10 cellular contexts compared by ENCODE assay signal in the genomic region with DNA sequence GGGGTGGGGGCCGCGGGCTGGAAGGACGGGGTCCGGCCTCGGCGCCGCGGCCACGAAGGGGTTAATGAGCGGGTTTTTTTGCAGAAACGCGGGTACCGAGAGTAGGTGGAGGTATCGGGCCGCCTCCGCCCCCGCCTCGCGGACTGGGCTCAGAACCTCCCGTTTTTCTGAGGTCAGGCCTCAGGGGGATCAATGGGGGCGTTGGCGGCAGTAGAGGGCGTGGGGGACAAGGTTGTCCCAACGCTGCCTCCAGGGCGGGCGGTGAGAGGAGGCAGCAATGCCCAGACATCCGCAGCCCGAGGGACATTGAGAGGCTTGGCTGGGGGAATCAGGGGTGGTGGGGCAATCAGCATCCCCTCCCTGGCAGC. TPM values are rescaled to one million over a fixed set of nuclear protein-coding genes. Genes with fewer than 3 reads are reported as not detected.
A peak's percentile ranks its signal among the peaks of the same experiment; 100 is the strongest.
DNase-seq lines count a peak whose midpoint lies in the region; ATAC-seq and TF ChIP-seq lines count a peak whose summit lies in the region.
"Had no signal": no experiment of that assay in that cellular context is flagged by ENCODE, and none has a peak within 500 bp of the region (broad histone marks: within the 10 kb centered on the region; RNA-seq: fewer than 3 reads in every experiment).

No MANE protein-coding gene starts in this region.

- TF ChIP-seq CTCF in H9 (conservative IDR thresholded peaks at IDR 0.05) (no peak), RWPE2 (IDR thresholded peaks at IDR 0.05; ENCODE audit: poor library complexity, severe bottlenecking) (no peak), prostate gland (IDR thresholded peaks at IDR 0.05) (no peak), GM20000 (IDR thresholded peaks at IDR 0.05; ENCODE audit: extremely low read depth, missing control alignments) (no peak)

- no peak overlapping the region for H2BK120ac ChIP-seq in H9 (ENCODE audit: low read depth, low read length, poor library complexity, severe bottlenecking)

- TF ChIP-seq POLR2A in prostate gland (IDR thresholded peaks at IDR 0.05), result no peak

- peak overlapping the region; percentile 71 to 77 for H3K4me3 Mint-ChIP-seq in H9

- peak overlapping the region in 1 of 3 experiments; percentile 74; a peak in 1 of 7 replicates for H3K27ac Mint-ChIP-seq in H9

- H3K4me3 ChIP-seq in RWPE2 (ENCODE audit: severe bottlenecking), result peak overlapping the region; percentile 85
- peak overlapping the region; percentile 58 for H3K4me3 ChIP-seq in right cardiac atrium (ENCODE audit: low read length)
- H3K4me3 ChIP-seq in prostate gland, result peak overlapping the region; percentile 46 to 55

- H2BK20ac ChIP-seq in H9 (ENCODE audit: low read depth, low read length, poor library complexity, severe bottlenecking), result no peak overlapping the region

- no peaks in the 10 kb centered on the region for H3K23me2 ChIP-seq in H9 (ENCODE audit: insufficient read length, low read depth, low read length, poor library complexity, severe bottlenecking)

- no peaks in the 10 kb centered on the region for H4K20me1 ChIP-seq in H9 (ENCODE audit: control insufficient read depth, insufficient read depth, insufficient read length)

- no peak overlapping the region for H3K14ac ChIP-seq in H9 (ENCODE audit: insufficient read depth, low read length)

- H4K8ac ChIP-seq in H9 (replicated peaks; ENCODE audit: insufficient read length, low read depth, low read length), result no peak overlapping the region

- H3K9me3 ChIP-seq in H9 (ENCODE audit: control insufficient read depth, low read depth, low read length) (no peaks in the 10 kb centered on the region), RWPE2 (ENCODE audit: severe bottlenecking) (no peaks in the 10 kb centered on the region), right cardiac atrium (ENCODE audit: control insufficient read depth, low read length) (no peaks in the 10 kb centered on the region), prostate gland (no peaks in the 10 kb centered on the region)
- H3K9me3 ChIP-seq: thyroid gland had no signal

- no peak overlapping the region for H3K23ac ChIP-seq in H9 (ENCODE audit: insufficient read length, low read depth, low read length)

- H2BK15ac ChIP-seq in H9 (ENCODE audit: low read depth, low read length), result no peak overlapping the region

- no peak overlapping the region for H3K18ac ChIP-seq in H9 (ENCODE audit: insufficient read length, low read depth, low read length)

- no peak for DNase-seq in H9
- DNase-seq in RWPE2 (ENCODE audit: low spot score), result no peak
- peak in 1 of 3 donors; percentile 10 for DNase-seq in right cardiac atrium
- no peak for DNase-seq in prostate gland (ENCODE audit: low spot score)
- no peak for DNase-seq in NK-92 (lab: John Stamatoyannopoulos, UW; ENCODE audit: unreplicated experiment)
- DNase-seq in GM20000 (ENCODE audit: low spot score), result no peak
- DNase-seq in glomerular visceral epithelial cell (ENCODE audit: extremely low spot score), result no peak
- DNase-seq in germinal center (ENCODE audit: low spot score), result no peak
- DNase-seq: hippocampal formation had no signal

- H3K79me2 ChIP-seq in H9 (ENCODE audit: insufficient read depth, low read length), result no peaks in the 10 kb centered on the region

- no peaks in the 10 kb centered on the region for H3K36me3 Mint-ChIP-seq in H9 (ENCODE audit: insufficient read depth in 1 of 3, low read depth in 3 of 3)

- H2BK12ac ChIP-seq in H9 (ENCODE audit: insufficient read length, low read depth, low read length), result no peak overlapping the region

- no peaks in the 10 kb centered on the region for H3K79me1 ChIP-seq in H9 (ENCODE audit: insufficient read depth, low read depth, low read length, poor library complexity, severe bottlenecking)

- H3K9ac ChIP-seq in H9 (ENCODE audit: extremely low read depth, insufficient read length, low read length), result no peak overlapping the region

- H3K4me1 Mint-ChIP-seq in H9, result peaks cover 6 to 12% of the 10 kb centered on the region in 2 experiments

- intact Hi-C loops in right cardiac atrium (cut with DNase I), result no loop called here
- intact Hi-C loops in prostate gland (cut with DNase I), result no loop called here

- no CpG with 5 or more reads among the region's 28 CpGs for WGBS in H9 (ENCODE audit: extremely low coverage, insufficient read length, low lambda C conversion rate)
- WGBS in right cardiac atrium, result 2% methylated on average over 28 of the region's 28 CpGs
- 0% methylated on average over 5 of the region's 28 CpGs for WGBS in prostate gland

- no peak overlapping the region for H2AK5ac ChIP-seq in H9 (ENCODE audit: insufficient read length, low read length)

- H4K5ac ChIP-seq in H9 (ENCODE audit: insufficient read length, low read depth, low read length), result no peak overlapping the region

- H3K4me1 ChIP-seq in H9 (ENCODE audit: insufficient read depth, low read length) (no peaks in the 10 kb centered on the region; the same call in 1 of the 2 replicates), RWPE2 (ENCODE audit: insufficient read depth, poor library complexity, severe bottlenecking) (no peaks in the 10 kb centered on the region), right cardiac atrium (ENCODE audit: control insufficient read depth, insufficient read depth, low read length) (no peaks in the 10 kb centered on the region), prostate gland (replicated peaks) (no peaks in the 10 kb centered on the region)

- H3T11ph ChIP-seq in H9 (ENCODE audit: low read length), result no peak overlapping the region

- peaks cover 9% of the 10 kb centered on the region for H3K27me3 Mint-ChIP-seq in H9 (ENCODE audit: low read depth)

- no peaks in the 10 kb centered on the region for H3K9me3 Mint-ChIP-seq in H9

- ATAC-seq in RWPE2 (ENCODE audit: low read depth), result no peak
- ATAC-seq in right cardiac atrium, result no peak

- H3K27me3 ChIP-seq in H9 (ENCODE audit: insufficient read depth, low read length) (no peaks in the 10 kb centered on the region), RWPE2 (ENCODE audit: insufficient read depth, poor library complexity, severe bottlenecking) (no peaks in the 10 kb centered on the region), right cardiac atrium (ENCODE audit: control insufficient read depth, insufficient read depth) (no peaks in the 10 kb centered on the region), prostate gland (replicated peaks; ENCODE audit: insufficient read depth) (no peaks in the 10 kb centered on the region)
- H3K27me3 ChIP-seq: thyroid gland had no signal

- H4K91ac ChIP-seq in H9 (ENCODE audit: insufficient read length, low read depth, low read length), result no peak overlapping the region

- H3K4ac ChIP-seq in H9 (ENCODE audit: low read depth, low read length), result no peak overlapping the region

- no peak overlapping the region for H3K56ac ChIP-seq in H9 (ENCODE audit: insufficient read length, low read depth, low read length)

- peak overlapping the region; percentile 15 for H3K4me2 ChIP-seq in H9 (ENCODE audit: insufficient read depth, insufficient read length, low read length)

- H2BK5ac ChIP-seq in H9 (ENCODE audit: insufficient read length, low read length), result no peak overlapping the region

- no peak overlapping the region for H3K27ac ChIP-seq in H9 (ENCODE audit: insufficient read length, low read depth, low read length)
- H3K27ac ChIP-seq in RWPE2 (ENCODE audit: poor library complexity, severe bottlenecking), result no peak overlapping the region
- no peak overlapping the region for H3K27ac ChIP-seq in right cardiac atrium (ENCODE audit: low read length)
- no peak overlapping the region for H3K27ac ChIP-seq in prostate gland
- H3K27ac ChIP-seq: thyroid gland had no signal

- H2AFZ ChIP-seq in H9 (ENCODE audit: low read length), result no peak overlapping the region

- H3K36me3 ChIP-seq in RWPE2 (ENCODE audit: low read depth), result no peaks in the 10 kb centered on the region
- no peaks in the 10 kb centered on the region for H3K36me3 ChIP-seq in prostate gland
- H3K36me3 ChIP-seq: thyroid gland had no signal

RNA-seq across cellular contexts. Expression of a gene that starts 34.8 kb away (rescaled TPM):
- total RNA-seq in H9 (2021), result 51.2 and 54.3 TPM in 2 replicates
- total RNA-seq in right cardiac atrium, result 1 to 10 TPM in 3 of 4 donors, under 1 TPM in 1; 0.75 to 9.7 (median 3.7) TPM
- polyA plus RNA-seq in right cardiac atrium, result 2.8 TPM
- total RNA-seq in prostate gland, result 10 to 100 TPM in 1 of 2 donors, 1 to 10 TPM in 1; 3.1 to 11.5 TPM
